Comparison of ENCODE assay signal across 16 cellular contexts in the genomic region with DNA sequence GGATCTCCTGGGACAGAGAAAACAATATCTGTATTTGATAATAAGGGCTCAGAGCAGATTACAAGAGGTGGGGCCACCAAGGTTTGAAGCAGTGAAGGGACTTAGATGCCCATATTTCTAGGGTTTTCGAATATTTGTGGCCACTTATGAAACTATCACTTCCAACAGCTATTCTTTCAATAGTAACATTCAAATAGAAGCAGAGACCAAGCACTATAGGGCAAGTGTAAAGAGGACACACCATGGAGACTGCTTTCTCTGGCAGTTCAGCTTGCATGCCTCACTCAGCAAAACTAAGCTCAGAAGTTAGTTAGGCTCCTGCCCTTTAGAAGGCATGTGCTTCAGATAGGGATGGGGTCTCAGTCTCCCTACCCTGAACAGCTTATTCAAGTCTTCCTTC. TPM values are rescaled to one million over a fixed set of nuclear protein-coding genes. Genes with fewer than 3 reads are reported as not detected.
DNase-seq lines count a peak whose midpoint lies in the region; ATAC-seq, FAIRE-seq and TF ChIP-seq lines count a peak whose summit lies in the region.
"Had no signal": no experiment of that assay in that cellular context is flagged by ENCODE, and none has a peak within 500 bp of the region (broad histone marks: within the 10 kb centered on the region; RNA-seq: fewer than 3 reads in every experiment).

No MANE protein-coding gene starts in this region.

- dilution Hi-C loops in IMR-90 (cut with HindIII; ENCODE audit: low sequenced_read_pairs, unreplicated experiment), result no loop called here

- CTCF ChIA-PET in IMR-90 (lab: Yijun Ruan, JAX), result interaction anchor here (0.6 kb wide), 1 partner anchor 82 kb away, joined by 3 read pairs; no protein-coding TSS in a partner anchor

- FAIRE-seq in GM12891 (lab: Jason Lieb, UNC), result peak; percentile 23
- FAIRE-seq: H1 had no signal

- H2BK5ac ChIP-seq in IMR-90 (ENCODE audit: low read depth, low read length, poor library complexity, severe bottlenecking), result no peak overlapping the region

- H3K9ac ChIP-seq in IMR-90 (ENCODE audit: low read depth, low read length), result no peak overlapping the region

- H3K4me3 ChIP-seq in IMR-90 (ENCODE audit: insufficient read depth, low read depth, low read length), result no peak overlapping the region
- no peak overlapping the region for H3K4me3 ChIP-seq in WERI-Rb-1 (ENCODE audit: low read depth, low read length)
- H3K4me3 ChIP-seq: HAP-1 had no signal

- ATAC-seq in IMR-90 (ENCODE audit: low read depth), result no peak
- ATAC-seq in activated T-helper 17 cell treated with anti-CD3 and anti-CD28 coated beads, Interleukin-2, amount 50 U/mL, for 72 hours (replicated peaks), result no peak
- ATAC-seq in HG03159 (IDR thresholded peaks at IDR 0.05; ENCODE audit: unreplicated experiment), result no peak

- H3K4me2 ChIP-seq in IMR-90 (ENCODE audit: low read depth, low read length), result no peak overlapping the region

- H3K27ac ChIP-seq in IMR-90 (ENCODE audit: insufficient read depth, low read length) (no peak overlapping the region), WERI-Rb-1 (no peak overlapping the region)
- H3K27ac ChIP-seq: C4-2B, HL-60 had no signal

- no peak overlapping the region for H2AK9ac ChIP-seq in IMR-90 (replicated peaks; ENCODE audit: low read depth, low read length, poor library complexity)

- H2BK120ac ChIP-seq in IMR-90 (ENCODE audit: low read depth, low read length), result no peak overlapping the region

- no peak overlapping the region for H3K18ac ChIP-seq in IMR-90 (ENCODE audit: low read depth, low read length)

- H4K20me1 ChIP-seq in IMR-90 (ENCODE audit: insufficient read depth, low read length), result peaks cover 5% of the 10 kb centered on the region

- H2AFZ ChIP-seq in IMR-90 (replicated peaks; ENCODE audit: low read length, poor library complexity), result no peak overlapping the region

- POLR2A ChIA-PET in IMR-90 (lab: Charles Lee; ENCODE audit: unreplicated experiment), result no interaction called here

- no peak overlapping the region for H3K4ac ChIP-seq in IMR-90 (ENCODE audit: low read depth, low read length)

- no peaks in the 10 kb centered on the region for H3K27me3 Mint-ChIP-seq in activated T-helper 17 cell treated with anti-CD3 and anti-CD28 coated beads, Interleukin-2, amount 50 U/mL, for 72 hours
- H3K27me3 Mint-ChIP-seq in osteocyte (ENCODE audit: unreplicated experiment), result no peaks in the 10 kb centered on the region
- H3K27me3 Mint-ChIP-seq: CD4-positive, alpha-beta memory T cell had no signal

- H2AK5ac ChIP-seq in IMR-90 (ENCODE audit: low read depth, low read length), result no peak overlapping the region

- intact Hi-C loops in IMR-90 (cut with micrococcal nuclease), result no loop called here

- H2BK15ac ChIP-seq in IMR-90 (ENCODE audit: low read depth, low read length), result no peak overlapping the region

- no peak for TF ChIP-seq RAD21 in IMR-90 (IDR thresholded peaks at IDR 0.05; ENCODE audit: low read length)

- no peak overlapping the region for H3K14ac ChIP-seq in IMR-90 (replicated peaks; ENCODE audit: low read depth, low read length)

- no peaks in the 10 kb centered on the region for H3K9me3 ChIP-seq in IMR-90 (ENCODE audit: control insufficient read depth, insufficient read depth, low read length)
- no peaks in the 10 kb centered on the region for H3K9me3 ChIP-seq in WERI-Rb-1 (ENCODE audit: severe bottlenecking)
- H3K9me3 ChIP-seq: BE2C, HAP-1 had no signal

- no peak overlapping the region for H3K23ac ChIP-seq in IMR-90 (ENCODE audit: low read depth, low read length)

- peaks cover 8% of the 10 kb centered on the region for H3K9me1 ChIP-seq in IMR-90 (ENCODE audit: insufficient read depth, low read length)

- H3K27me3 ChIP-seq in IMR-90 (ENCODE audit: control insufficient read depth, insufficient read depth, low read length), result no peaks in the 10 kb centered on the region
- no peaks in the 10 kb centered on the region for H3K27me3 ChIP-seq in WERI-Rb-1 (ENCODE audit: insufficient read depth, low read depth, severe bottlenecking)
- H3K27me3 ChIP-seq: BE2C had no signal

- no peak overlapping the region for H2BK20ac ChIP-seq in IMR-90 (ENCODE audit: low read depth, low read length)

- no CpG with 5 or more reads among the region's 1 CpG for WGBS in IMR-90 (ENCODE audit: extremely low coverage in 2 of 2, insufficient read length in 1 of 2), 2 experiments

- no peaks in the 10 kb centered on the region; the same call in 1 of the 2 replicates for H3K4me1 ChIP-seq in IMR-90 (ENCODE audit: control insufficient read depth, insufficient read depth, low read length)
- H3K4me1 ChIP-seq: BE2C had no signal

- 0 out of 2 replicates have a peak overlapping the region, but pooled peaks have one; percentile 17 for H3K56ac ChIP-seq in IMR-90 (ENCODE audit: extremely low read depth, insufficient read depth, low read length)

- H3K9me3 Mint-ChIP-seq in activated T-helper 17 cell treated with anti-CD3 and anti-CD28 coated beads, Interleukin-2, amount 50 U/mL, for 72 hours, result no peaks in the 10 kb centered on the region
- no peaks in the 10 kb centered on the region for H3K9me3 Mint-ChIP-seq in osteocyte (ENCODE audit: unreplicated experiment)
- H3K9me3 Mint-ChIP-seq: CD4-positive, alpha-beta memory T cell had no signal

- peaks cover 16 to 32% of the 10 kb centered on the region in 2 experiments for H3K79me1 ChIP-seq in IMR-90 (ENCODE audit: low read depth in 1 of 2, low read length in 2 of 2)

- TF ChIP-seq CTCF in IMR-90 (conservative IDR thresholded peaks at IDR 0.05; ENCODE audit: low read depth, low read length) (no peak), osteocyte (IDR thresholded peaks at IDR 0.05) (no peak), WERI-Rb-1 (IDR thresholded peaks at IDR 0.05; ENCODE audit: low read depth, low read length) (no peak)

- H3K4me3 Mint-ChIP-seq in activated T-helper 17 cell treated with anti-CD3 and anti-CD28 coated beads, Interleukin-2, amount 50 U/mL, for 72 hours, result no peak overlapping the region
- H3K4me3 Mint-ChIP-seq in osteocyte (ENCODE audit: unreplicated experiment), result no peak overlapping the region
- H3K4me3 Mint-ChIP-seq: CD4-positive, alpha-beta memory T cell had no signal

- H3K27ac Mint-ChIP-seq in activated T-helper 17 cell treated with anti-CD3 and anti-CD28 coated beads, Interleukin-2, amount 50 U/mL, for 72 hours, result peak overlapping the region; percentile 36
- H3K27ac Mint-ChIP-seq in osteocyte (ENCODE audit: unreplicated experiment), result no peak overlapping the region

- no peak for TF ChIP-seq POLR2A in GM12891 (IDR thresholded peaks at IDR 0.05; ENCODE audit: low read depth, low read length)
- TF ChIP-seq POLR2A in IMR-90 (IDR thresholded peaks at IDR 0.05; ENCODE audit: low read depth, low read length), result no peak

- H3K36me3 ChIP-seq in IMR-90 (ENCODE audit: control insufficient read depth, insufficient read depth, low read length) (no peaks in the 10 kb centered on the region), WERI-Rb-1 (no peaks in the 10 kb centered on the region)
- H3K36me3 ChIP-seq: BE2C, HAP-1 had no signal

- no peak overlapping the region for H4K8ac ChIP-seq in IMR-90 (ENCODE audit: low read depth in 2 of 2, low read length in 2 of 2)

- in situ Hi-C loops in IMR-90 (cut with MboI; ENCODE audit: low sequenced_read_pairs), result no loop called here

- BruUV-seq in IMR-90 (replicated peaks; lab: Mats Ljungman, UMichigan), result no TSS peak

- DNase-seq in GM12891 (ENCODE audit: insufficient read length, low spot score), result no peak
- no peak for DNase-seq in IMR-90
- DNase-seq in osteocyte (ENCODE audit: extremely low spot score, unreplicated experiment), result peak; percentile 21
- no peak for DNase-seq in WERI-Rb-1
- DNase-seq in activated gamma-delta T cell treated with Interleukin-2 at 50 U/mL for 16 hours, result no peak
- no peak for DNase-seq in NCI-H187 (lab: John Stamatoyannopoulos, UW)
- DNase-seq: ACHN; BE2C; CD4-positive, alpha-beta memory T cell; DMS79 had no signal

- H3K36me3 Mint-ChIP-seq in activated T-helper 17 cell treated with anti-CD3 and anti-CD28 coated beads, Interleukin-2, amount 50 U/mL, for 72 hours (ENCODE audit: low read depth), result no peaks in the 10 kb centered on the region
- no peaks in the 10 kb centered on the region for H3K36me3 Mint-ChIP-seq in osteocyte (ENCODE audit: unreplicated experiment)

- no peak overlapping the region for H4K91ac ChIP-seq in IMR-90 (ENCODE audit: insufficient read depth, low read depth, low read length)

- H4K5ac ChIP-seq in IMR-90 (ENCODE audit: low read depth, low read length), result no peak overlapping the region

- H3K4me1 Mint-ChIP-seq in activated T-helper 17 cell treated with anti-CD3 and anti-CD28 coated beads, Interleukin-2, amount 50 U/mL, for 72 hours, result peaks cover 3% of the 10 kb centered on the region
- H3K4me1 Mint-ChIP-seq in osteocyte (ENCODE audit: unreplicated experiment), result no peaks in the 10 kb centered on the region

TF ChIP-seq in GM12891, 5 proteins besides CTCF, POLR2A, EP300 and RAD21 (continues in another document):
- TF ChIP-seq POU2F2 (IDR thresholded peaks at IDR 0.05; ENCODE audit: low read depth, low read length) (no peak), PAX5 (IDR thresholded peaks at IDR 0.05; ENCODE audit: insufficient read depth, low read length, severe bottlenecking) (no peak)

TF ChIP-seq in IMR-90, 13 proteins besides CTCF, POLR2A, EP300 and RAD21 (continues in another document):
- TF ChIP-seq RFX5 (IDR thresholded peaks at IDR 0.05; ENCODE audit: low read depth, low read length) (no peak), MXI1 (IDR thresholded peaks at IDR 0.05; ENCODE audit: borderline replicate concordance, low read depth, low read length) (no peak)

RNA-seq across cellular contexts. Expression of a gene that starts 10.3 kb away (rescaled TPM):
- 15.8 TPM for polyA plus RNA-seq in GM12891 (2012; ENCODE audit: low read depth, missing spikeins)
- 10.4 and 14.4 TPM in 2 replicates for total RNA-seq in IMR-90 (2012; rRNA removed)
- polyA plus RNA-seq in IMR-90 (2012; rRNA removed), result 10.2 and 12.4 TPM in 2 replicates
- 4.4 and 6.6 TPM in 2 replicates for polyA plus RNA-seq in IMR-90 (2012; cell fraction: cytosol; rRNA removed)
- polyA plus RNA-seq in IMR-90 (2012; cell fraction: nucleus; rRNA removed; ENCODE audit: low replicate concordance), result 5.0 and 26.6 TPM in 2 replicates
- total RNA-seq in activated T-helper 17 cell treated with anti-CD3 and anti-CD28 coated beads, Interleukin-2, amount 50 U/mL, for 72 hours, result 1 to 10 TPM; 4.3 to 8.1 TPM
- total RNA-seq in osteocyte, result 4.5 TPM in 2 replicates

RNA-seq across cellular contexts. Expression of a gene that starts 36.3 kb away (rescaled TPM):
- polyA plus RNA-seq in GM12891 (2012; ENCODE audit: low read depth, missing spikeins), result 469 TPM
- 1,085 and 1,283 TPM in 2 replicates for total RNA-seq in IMR-90 (2012; rRNA removed)
- 515 and 543 TPM in 2 replicates for polyA plus RNA-seq in IMR-90 (2012; rRNA removed)
- 309 and 561 TPM in 2 replicates for polyA plus RNA-seq in IMR-90 (2012; cell fraction: cytosol; rRNA removed)
- 157 and 333 TPM in 2 replicates for polyA plus RNA-seq in IMR-90 (2012; cell fraction: nucleus; rRNA removed; ENCODE audit: low replicate concordance)
- total RNA-seq in activated T-helper 17 cell treated with anti-CD3 and anti-CD28 coated beads, Interleukin-2, amount 50 U/mL, for 72 hours, result 100 to 1,000 TPM; 278 to 511 TPM
- 346 and 359 TPM in 2 replicates for total RNA-seq in osteocyte

RNA-seq across cellular contexts. Expression of a gene that starts 42.4 kb away (rescaled TPM):
- 44.6 TPM for polyA plus RNA-seq in GM12891 (2012; ENCODE audit: low read depth, missing spikeins)
- total RNA-seq in IMR-90 (2012; rRNA removed) (25.3 and 32.2 TPM in 2 replicates), osteocyte (37.0 and 37.3 TPM in 2 replicates)
- polyA plus RNA-seq in IMR-90 (2012; rRNA removed), result 33.4 and 55.0 TPM in 2 replicates
- polyA plus RNA-seq in IMR-90 (2012; cell fraction: cytosol; rRNA removed), result 3.9 and 5.2 TPM in 2 replicates
- polyA plus RNA-seq in IMR-90 (2012; cell fraction: nucleus; rRNA removed; ENCODE audit: low replicate concordance), result 0.58 and 6.2 TPM in 2 replicates
- 10 to 100 TPM; 34.3 to 54.5 TPM for total RNA-seq in activated T-helper 17 cell treated with anti-CD3 and anti-CD28 coated beads, Interleukin-2, amount 50 U/mL, for 72 hours
